Comparison of ENCODE assay signal across 8 cellular contexts in the genomic region with DNA sequence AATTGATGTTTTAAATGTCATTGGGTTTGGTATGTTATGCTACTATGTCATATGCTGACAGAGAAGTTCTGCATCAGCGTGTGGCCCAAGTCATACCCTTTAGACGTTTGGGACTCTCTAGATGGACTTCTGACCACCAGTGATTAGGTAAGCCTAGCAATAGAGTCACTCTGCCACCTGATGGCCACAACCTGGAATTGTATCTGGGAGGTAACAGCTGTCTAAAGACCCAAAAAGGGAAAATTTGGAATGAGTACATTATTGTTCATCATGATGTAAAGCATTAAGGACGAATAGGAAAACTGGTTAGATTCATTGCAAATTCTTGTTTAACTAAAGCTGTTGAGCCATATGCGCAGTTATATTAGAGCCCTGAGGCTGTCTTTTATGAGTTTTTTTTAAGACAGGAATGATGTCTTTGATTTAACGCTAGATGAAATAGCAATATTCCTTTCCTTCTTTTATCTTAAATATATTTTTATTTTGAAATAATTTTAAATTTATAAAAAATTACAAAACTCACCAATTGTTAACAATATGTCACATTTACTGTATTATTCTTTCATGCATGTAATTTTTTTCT.
DNase-seq lines count a peak whose midpoint lies in the region; FAIRE-seq and TF ChIP-seq lines count a peak whose summit lies in the region.

No MANE protein-coding gene starts in this region.

- no peak overlapping the region for H2AFZ ChIP-seq in endothelial cell of umbilical vein (ENCODE audit: low read depth, low read length)

- no peaks in the 10 kb centered on the region for H3K36me3 ChIP-seq in HAP-1 (replicated peaks)
- H3K36me3 ChIP-seq in endothelial cell of umbilical vein (ENCODE audit: control insufficient read depth in 2 of 2, extremely low read depth in 1 of 2, insufficient read depth in 2 of 2, low read length in 2 of 2) = no peaks in the 10 kb centered on the region

- H3K27me3 ChIP-seq in HAP-1 (ENCODE audit: low read depth) (peaks cover 2% of the 10 kb centered on the region; the same call in 1 of the 2 replicates), endothelial cell of umbilical vein (ENCODE audit: control insufficient read depth in 2 of 2, insufficient read depth in 2 of 2, low read length in 2 of 2) (peaks cover 5 to 6% of the 10 kb centered on the region in 2 experiments)

- no peaks in the 10 kb centered on the region for H3K9me1 ChIP-seq in endothelial cell of umbilical vein (replicated peaks; ENCODE audit: control insufficient read depth, extremely low read depth, insufficient read depth, low read length)

- POLR2A ChIA-PET in endothelial cell of umbilical vein (lab: Charles Lee) = no interaction called here

- BruUV-seq in endothelial cell of umbilical vein (replicated peaks; lab: Mats Ljungman, UMichigan) = no TSS peak

- DNase-seq in DMS114 treated with DMSO at 0.1 percent for 48 hours (lab: John Stamatoyannopoulos, UW; ENCODE audit: unreplicated experiment) = peak; percentile 58
- DNase-seq in HAP-1 (ENCODE audit: low spot score in 2 of 2) = peak; percentile 44 to 71
- peak; percentile 91 for DNase-seq in RKO (ENCODE audit: low spot score)
- peak; percentile 72 for DNase-seq in endothelial cell of umbilical vein (ENCODE audit: low read depth, low spot score)
- peak; percentile 13 for DNase-seq in non-pigmented ciliary epithelial cell (ENCODE audit: low read depth)
- no peak for DNase-seq in lower leg skin (ENCODE audit: low spot score in 2 of 2)
- DNase-seq in midbrain (lab: John Stamatoyannopoulos, UW) = no peak
- no peak for DNase-seq in NCI-H2107 (lab: John Stamatoyannopoulos, UW)

- in situ Hi-C loops in HAP-1 (cut with MboI; ENCODE audit: low sequenced_read_pairs) = no loop called here

- dilution Hi-C loops in endothelial cell of umbilical vein (cut with MboI; ENCODE audit: extremely low pct_ligation_motif_present, low sequenced_read_pairs) = no loop called here

- intact Hi-C loops in endothelial cell of umbilical vein (cut with micrococcal nuclease) (loop anchor here (10.0 kb wide), 1 partner anchor 727 kb away; the partner anchor contains the start of gene MINDY2), lower leg skin (cut with DNase I; ENCODE audit: low total_unique reads) (loop anchor here (10.0 kb wide), 1 partner anchor 527 kb away; no protein-coding TSS in a partner anchor)

- no peaks in the 10 kb centered on the region for H4K20me1 ChIP-seq in endothelial cell of umbilical vein (replicated peaks; ENCODE audit: control insufficient read depth, extremely low read depth, insufficient read depth, low read length)

- TF ChIP-seq POLR2A in endothelial cell of umbilical vein (IDR thresholded peaks at IDR 0.05; ENCODE audit: low read depth, low read length) = no peak
- TF ChIP-seq POLR2A in lower leg skin (IDR thresholded peaks at IDR 0.05) = no peak

- no peaks in the 10 kb centered on the region for H3K79me2 ChIP-seq in endothelial cell of umbilical vein (ENCODE audit: control insufficient read depth, insufficient read depth, low read length)

- H3K9ac ChIP-seq in endothelial cell of umbilical vein (replicated peaks; ENCODE audit: extremely low read depth, insufficient read depth, low read length) = no peak overlapping the region

- no peak overlapping the region for H3K4me2 ChIP-seq in endothelial cell of umbilical vein (ENCODE audit: insufficient read depth, low read length)

- H3K4me1 ChIP-seq in HAP-1 (no peaks in the 10 kb centered on the region; the same call in 1 of the 2 replicates), endothelial cell of umbilical vein (ENCODE audit: control insufficient read depth, extremely low read depth, insufficient read depth, low read length) (no peaks in the 10 kb centered on the region)

- peak; percentile 86 for FAIRE-seq in endothelial cell of umbilical vein (lab: Jason Lieb, UNC)

- CTCF ChIA-PET in endothelial cell of umbilical vein (lab: Charles Lee) = interaction anchor here (0.5 to 5.7 kb wide), 34 partner anchors 10 to 1431 kb away, joined by 3 to 50 read pairs (median 4); partner anchors contain the start of gene RNF111

- no peak overlapping the region for H3K27ac ChIP-seq in endothelial cell of umbilical vein (ENCODE audit: insufficient read depth, low read depth, low read length)

- TF ChIP-seq CTCF in endothelial cell of umbilical vein (IDR thresholded peaks at IDR 0.05; ENCODE audit: extremely low read depth in 1 of 2, insufficient read depth in 1 of 2, low read depth in 1 of 2, low read length in 2 of 2) (peak; percentile 54 to 66), lower leg skin (IDR thresholded peaks at IDR 0.05) (no peak)

- H3K4me3 ChIP-seq in HAP-1 (no peak overlapping the region), endothelial cell of umbilical vein (replicated peaks in 1 of 3; ENCODE audit: insufficient read depth in 1 of 3, low read depth in 1 of 3, low read length in 3 of 3) (no peak overlapping the region), lower leg skin (ENCODE audit: low read depth, poor library complexity, severe bottlenecking) (no peak overlapping the region)

- H3K9me3 ChIP-seq in HAP-1 = no peaks in the 10 kb centered on the region
- no peaks in the 10 kb centered on the region for H3K9me3 ChIP-seq in endothelial cell of umbilical vein (replicated peaks; ENCODE audit: control insufficient read depth, insufficient read depth, low read length)

- 41 to 46% methylated on average over 5 of the region's 5 CpGs for WGBS in lower leg skin, 2 donors

TF ChIP-seq in endothelial cell of umbilical vein, 7 proteins besides CTCF, POLR2A, EP300 and RAD21:
- no peak for TF ChIP-seq POLR2AphosphoS5 (IDR thresholded peaks at IDR 0.05; ENCODE audit: insufficient read depth, low read depth, low read length)
- no peak for TF ChIP-seq FOS (IDR thresholded peaks at IDR 0.05; ENCODE audit: borderline replicate concordance, insufficient read depth, low read length)
- TF ChIP-seq JUN (IDR thresholded peaks at IDR 0.05; ENCODE audit: borderline replicate concordance, insufficient read depth, insufficient read length, low read depth) = no peak
- TF ChIP-seq EZH2 (IDR thresholded peaks at IDR 0.05; ENCODE audit: borderline replicate concordance, low read depth, low read length, severe bottlenecking) = no peak
- no peak for TF ChIP-seq MYC (IDR thresholded peaks at IDR 0.05; ENCODE audit: low read depth, low read length)
- TF ChIP-seq MAX (IDR thresholded peaks at IDR 0.05; ENCODE audit: insufficient read depth, insufficient read length) = no peak
- no peak for TF ChIP-seq GATA2 (IDR thresholded peaks at IDR 0.05; ENCODE audit: insufficient read depth, insufficient read length, low read depth, low read length)

Comparison
In these comparisons a context has a peak if more than half of its experiments do, and no peak if none do; other contexts are left out.
1. DNase-seq: peak in DMS114 treated with DMSO at 0.1 percent for 48 hours (single experiment), HAP-1 (2 of 2), RKO (single experiment), endothelial cell of umbilical vein (single experiment) and non-pigmented ciliary epithelial cell (single experiment); none in lower leg skin (0 of 2), midbrain (single experiment) and NCI-H2107 (single experiment).
2. CTCF ChIP-seq: peak in endothelial cell of umbilical vein (2 of 2); none in lower leg skin (0 of 3).